In the genomic region with DNA sequence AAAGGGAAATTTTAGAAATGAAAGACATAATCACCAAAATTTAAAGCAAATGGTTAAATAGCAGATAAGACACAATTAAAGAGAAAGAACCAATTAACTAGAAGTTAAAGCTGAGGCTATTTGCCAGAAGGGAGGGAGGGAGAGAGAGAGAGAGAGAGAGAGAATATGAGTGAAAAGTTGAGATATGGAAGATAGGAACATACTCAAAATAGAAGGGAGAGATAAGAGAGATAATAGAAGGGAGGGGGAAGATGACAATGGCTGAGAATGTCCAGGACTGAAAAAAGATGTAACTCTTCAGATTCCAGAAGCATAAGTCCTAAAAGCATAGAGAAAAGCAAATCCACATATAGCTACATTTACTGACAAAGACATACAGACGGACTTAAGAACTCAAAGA, we compare ENCODE assay signal across 26 cellular contexts.
"Had no signal": no experiment of that assay in that cellular context is flagged by ENCODE, and none has a peak within 500 bp of the region (broad histone marks: within the 10 kb centered on the region; RNA-seq: fewer than 3 reads in every experiment).

No MANE protein-coding gene starts in this region.

- H3K27me3 ChIP-seq: esophagus muscularis mucosa, gastrocnemius medialis, testis, upper lobe of left lung had no signal

- H3K4me3 ChIP-seq: esophagus muscularis mucosa, gastrocnemius medialis, lower lobe of right lung, SK-N-MC, spleen, testis, upper lobe of left lung had no signal

- H3K27ac ChIP-seq: esophagus muscularis mucosa, gastrocnemius medialis, lower lobe of right lung, SK-N-MC, spleen, testis, upper lobe of left lung had no signal

- H3K4me1 ChIP-seq: gastrocnemius medialis, lower lobe of right lung, spleen, testis had no signal

- FAIRE-seq: islet of Langerhans had no signal

- H3K36me3 ChIP-seq: esophagus muscularis mucosa, gastrocnemius medialis, lower lobe of right lung, spleen, upper lobe of left lung had no signal

- H3K9me3 ChIP-seq: esophagus muscularis mucosa, gastrocnemius medialis, lower lobe of right lung, testis, upper lobe of left lung had no signal

- H3K4me3 Mint-ChIP-seq: activated CD4-positive, alpha-beta memory T cell treated with anti-CD3 and anti-CD28 coated beads, Interleukin-2, amount 10 ng/mL, durations not matched to agents 7 days and 5 days; activated CD4-positive, alpha-beta T cell treated with anti-CD3 and anti-CD28 coated beads, Interleukin-2, amount 10 ng/mL, durations not matched to agents 24 days and 14 days; activated naive CD4-positive, alpha-beta T cell treated with anti-CD3 and anti-CD28 coated beads, Interleukin-2, amount 10 ng/mL, durations not matched to agents 7 days and 5 days; activated naive CD8-positive, alpha-beta T cell treated with anti-CD3 and anti-CD28 coated beads, Interleukin-2, amount 50 U/mL, for 24 hours; activated T-cell treated with anti-CD3 and anti-CD28 coated beads, Interleukin-2, amount 50 U/mL, for 72 hours; brain; naive thymus-derived CD8-positive, alpha-beta T cell had no signal

- H3K27ac Mint-ChIP-seq: activated CD4-positive, alpha-beta memory T cell treated with anti-CD3 and anti-CD28 coated beads, Interleukin-2, amount 10 ng/mL, durations not matched to agents 7 days and 5 days; activated CD4-positive, alpha-beta T cell treated with anti-CD3 and anti-CD28 coated beads, Interleukin-2, amount 10 ng/mL, durations not matched to agents 24 days and 14 days; activated naive CD4-positive, alpha-beta T cell treated with anti-CD3 and anti-CD28 coated beads, Interleukin-2, amount 10 ng/mL, durations not matched to agents 7 days and 5 days; activated naive CD8-positive, alpha-beta T cell treated with anti-CD3 and anti-CD28 coated beads, Interleukin-2, amount 50 U/mL, for 24 hours; activated T-cell treated with anti-CD3 and anti-CD28 coated beads, Interleukin-2, amount 50 U/mL, for 72 hours; brain; progenitor cell of endocrine pancreas had no signal

- H3K27me3 Mint-ChIP-seq: activated CD4-positive, alpha-beta T cell treated with anti-CD3 and anti-CD28 coated beads, Interleukin-2, amount 10 ng/mL, durations not matched to agents 24 days and 14 days; activated naive CD4-positive, alpha-beta T cell treated with anti-CD3 and anti-CD28 coated beads, Interleukin-2, amount 10 ng/mL, durations not matched to agents 7 days and 5 days; activated naive CD8-positive, alpha-beta T cell treated with anti-CD3 and anti-CD28 coated beads, Interleukin-2, amount 50 U/mL, for 24 hours; brain; naive thymus-derived CD8-positive, alpha-beta T cell; progenitor cell of endocrine pancreas had no signal

- H3K4me1 Mint-ChIP-seq: brain had no signal

- ATAC-seq: activated CD4-positive, CD25-positive, alpha-beta regulatory T cell treated with anti-CD3 and anti-CD28 coated beads, Interleukin-2, amount 50 U/mL, for 24 hours; activated naive CD8-positive, alpha-beta T cell treated with anti-CD3 and anti-CD28 coated beads, Interleukin-2, amount 50 U/mL, for 24 hours; activated T-cell treated with anti-CD3 and anti-CD28 coated beads, Interleukin-2, amount 50 U/mL, for 72 hours; gastrocnemius medialis; left cardiac atrium; lower lobe of right lung; naive thymus-derived CD8-positive, alpha-beta T cell had no signal

- DNase-seq: activated CD4-positive, alpha-beta memory T cell treated with anti-CD3 and anti-CD28 coated beads, Interleukin-2, amount 10 ng/mL, durations not matched to agents 7 days and 5 days; activated CD4-positive, alpha-beta T cell treated with anti-CD3 and anti-CD28 coated beads, Interleukin-2, amount 10 ng/mL, durations not matched to agents 24 days and 14 days; activated effector memory CD4-positive, alpha-beta T cell treated with Interleukin-2 at 50 U/mL for 16 hours; activated naive CD4-positive, alpha-beta T cell treated with anti-CD3 and anti-CD28 coated beads, Interleukin-2, amount 10 ng/mL, durations not matched to agents 7 days and 5 days; activated naive CD8-positive, alpha-beta T cell treated with anti-CD3 and anti-CD28 coated beads, Interleukin-2, amount 50 U/mL, for 24 hours; activated T-cell treated with anti-CD3 and anti-CD28 coated beads, Interleukin-2, amount 50 U/mL, for 72 hours; aorta; central memory CD4-positive, alpha-beta T cell; effector memory CD4-positive, alpha-beta T cell; gastrocnemius medialis; left cardiac atrium; lower lobe of right lung; naive thymus-derived CD8-positive, alpha-beta T cell; retina; spleen; stimulated activated CD4-positive, alpha-beta T cell treated with anti-CD3 and anti-CD28 coated beads, Interleukin-4, amount 100 ng/mL, for 1 hour; stimulated activated naive CD4-positive, alpha-beta T cell; T1000; testis; upper lobe of left lung had no signal
